Comparison of ENCODE assay signal across 20 cellular contexts in the genomic region with DNA sequence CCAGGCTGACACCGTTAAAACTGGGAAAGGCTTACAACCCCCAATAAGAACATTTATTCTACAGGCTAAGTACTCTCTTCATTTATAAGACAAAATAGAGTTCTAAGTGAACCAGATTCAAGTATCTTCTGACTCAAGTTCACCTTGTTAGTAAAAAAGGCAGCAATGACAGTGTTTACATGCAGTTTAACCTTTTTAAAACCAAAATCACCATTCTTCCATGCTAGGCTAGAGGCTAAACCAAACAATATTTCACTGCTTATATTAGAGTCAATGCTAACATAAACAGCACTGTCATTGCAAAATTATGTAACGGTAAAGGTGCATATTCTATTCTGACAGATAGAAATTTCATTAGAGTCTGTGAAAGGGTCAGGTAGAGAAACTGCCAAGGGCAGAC.
"Had no signal": no experiment of that assay in that cellular context is flagged by ENCODE, and none has a peak within 500 bp of the region (broad histone marks: within the 10 kb centered on the region; RNA-seq: fewer than 3 reads in every experiment).

No MANE protein-coding gene starts in this region.

- H3K27me3 ChIP-seq: colonic mucosa, foreskin keratinocyte, heart right ventricle, left lung had no signal

- ATAC-seq: effector memory CD8-positive, alpha-beta T cell; esophagus mucosa; foreskin keratinocyte; heart right ventricle; left cardiac atrium; left lung; left ventricle myocardium superior; lower lobe of right lung; naive thymus-derived CD4-positive, alpha-beta T cell had no signal

- DNase-seq: colonic mucosa; cortex of kidney; effector CD8-positive, alpha-beta T cell; effector memory CD8-positive, alpha-beta T cell; endodermal cell; foreskin keratinocyte; glutamatergic neuron; head of caudate nucleus; heart right ventricle; hippocampal formation; left cardiac atrium; left lung; left ventricle myocardium superior; lower lobe of right lung; mesendoderm; midbrain; naive thymus-derived CD4-positive, alpha-beta T cell had no signal

- H3K27ac Mint-ChIP-seq: dendritic cell treated with granulocyte-macrophage colony-stimulating factor and Interleukin-4, amounts not matched to agents 40 ng/mL and 50 ng/mL, for 4 days; effector memory CD8-positive, alpha-beta T cell; endodermal cell; naive thymus-derived CD4-positive, alpha-beta T cell had no signal

- H3K9me3 Mint-ChIP-seq: dendritic cell treated with granulocyte-macrophage colony-stimulating factor and Interleukin-4, amounts not matched to agents 40 ng/mL and 50 ng/mL, for 4 days; effector memory CD8-positive, alpha-beta T cell; endodermal cell; naive thymus-derived CD4-positive, alpha-beta T cell had no signal

- H3K36me3 ChIP-seq: colonic mucosa had no signal

- H3K4me3 Mint-ChIP-seq: dendritic cell treated with granulocyte-macrophage colony-stimulating factor and Interleukin-4, amounts not matched to agents 40 ng/mL and 50 ng/mL, for 4 days; effector memory CD8-positive, alpha-beta T cell; endodermal cell; naive thymus-derived CD4-positive, alpha-beta T cell had no signal

- H3K4me3 ChIP-seq: colonic mucosa, heart right ventricle, left lung, lower lobe of right lung had no signal

- H3K27ac ChIP-seq: colonic mucosa, epithelial cell of prostate, foreskin keratinocyte, heart right ventricle, left lung, lower lobe of right lung had no signal

- H3K4me1 Mint-ChIP-seq: endodermal cell; naive thymus-derived CD4-positive, alpha-beta T cell had no signal

- H3K27me3 Mint-ChIP-seq: dendritic cell treated with granulocyte-macrophage colony-stimulating factor and Interleukin-4, amounts not matched to agents 40 ng/mL and 50 ng/mL, for 4 days had no signal

- H3K36me3 Mint-ChIP-seq: naive thymus-derived CD4-positive, alpha-beta T cell had no signal

- H3K4me1 ChIP-seq: colonic mucosa, foreskin keratinocyte, lower lobe of right lung had no signal

- H3K9me3 ChIP-seq: colonic mucosa, heart right ventricle, left lung, lower lobe of right lung had no signal
